In genomic region chr2:220293966-220294365, GRCh38 we compare ENCODE assay signal across 22 cellular contexts.
A peak's percentile ranks its signal among the peaks of the same experiment; 100 is the strongest.
DNase-seq lines count a peak whose midpoint lies in the region; ATAC-seq and TF ChIP-seq lines count a peak whose summit lies in the region.
"Had no signal": no experiment of that assay in that cellular context is flagged by ENCODE, and none has a peak within 500 bp of the region (broad histone marks: within the 10 kb centered on the region; RNA-seq: fewer than 3 reads in every experiment).

No MANE protein-coding gene starts in this region.

- ATAC-seq in RWPE2 (ENCODE audit: low read depth) (peak; percentile 90), GM19463 (IDR thresholded peaks at IDR 0.05; ENCODE audit: unreplicated experiment) (no peak), HG03460 (IDR thresholded peaks at IDR 0.05; ENCODE audit: unreplicated experiment) (no peak)
- ATAC-seq: GM12878, GM23338, HCT116 had no signal

- intact Hi-C loops in MCF 10A (cut with micrococcal nuclease) = no loop called here
- intact Hi-C loops in breast epithelium (cut with DNase I; ENCODE audit: low total_unique reads) = no loop called here

- POLR2A ChIA-PET in MCF 10A (lab: Yijun Ruan, JAX) = interaction anchor here (2.2 kb wide), 1 partner anchor 13 kb away, joined by 9 read pairs; no protein-coding TSS in a partner anchor

- CTCF ChIA-PET in MCF 10A (lab: Yijun Ruan, JAX) = interaction anchor here (1.0 kb wide), 1 partner anchor 204 kb away, joined by 3 read pairs; no protein-coding TSS in a partner anchor

- H3K9me3 ChIP-seq in breast epithelium = no peaks in the 10 kb centered on the region
- H3K9me3 ChIP-seq in RWPE2 (ENCODE audit: severe bottlenecking) = no peaks in the 10 kb centered on the region
- H3K9me3 ChIP-seq: BLaER1 treated with 17β-estradiol and CSF1 and Interleukin-3, amounts not matched to agents 10 nM and 100 nM had no signal

- no peaks in the 10 kb centered on the region for H3K4me1 ChIP-seq in breast epithelium
- peaks cover 3% of the 10 kb centered on the region for H3K4me1 ChIP-seq in RWPE2 (ENCODE audit: insufficient read depth, poor library complexity, severe bottlenecking)

- no peak for TF ChIP-seq POLR2A in breast epithelium (IDR thresholded peaks at IDR 0.05)

- no peak for TF ChIP-seq CTCF in MCF 10A (IDR thresholded peaks at IDR 0.05; ENCODE audit: unreplicated experiment)
- TF ChIP-seq CTCF in breast epithelium (IDR thresholded peaks at IDR 0.05) = no peak
- TF ChIP-seq CTCF in RWPE2 (IDR thresholded peaks at IDR 0.05; ENCODE audit: poor library complexity, severe bottlenecking) = no peak
- no peak for TF ChIP-seq CTCF in epithelial cell of esophagus (IDR thresholded peaks at IDR 0.05; ENCODE audit: insufficient read depth, low read depth, low read length, missing control alignments)

- H3K36me3 Mint-ChIP-seq in MCF 10A (ENCODE audit: insufficient read depth, unreplicated experiment) = no peaks in the 10 kb centered on the region
- H3K36me3 Mint-ChIP-seq: CD14-positive monocyte; CD8-positive, alpha-beta memory T cell had no signal

- H3K27me3 ChIP-seq in breast epithelium (no peaks in the 10 kb centered on the region), RWPE2 (ENCODE audit: insufficient read depth, poor library complexity, severe bottlenecking) (no peaks in the 10 kb centered on the region)
- H3K27me3 ChIP-seq: BLaER1 treated with 17β-estradiol and CSF1 and Interleukin-3, amounts not matched to agents 10 nM and 100 nM had no signal

- H3K27me3 Mint-ChIP-seq in MCF 10A (ENCODE audit: insufficient read depth, unreplicated experiment) = no peaks in the 10 kb centered on the region
- H3K27me3 Mint-ChIP-seq: B cell; CD4-positive, alpha-beta T cell; CD8-positive, alpha-beta memory T cell had no signal

- H3K27ac ChIP-seq in breast epithelium = no peak overlapping the region
- H3K27ac ChIP-seq in RWPE2 (ENCODE audit: poor library complexity, severe bottlenecking) = peak overlapping the region; percentile 54
- H3K27ac ChIP-seq: 22Rv1; BLaER1 treated with 17β-estradiol and CSF1 and Interleukin-3, amounts not matched to agents 10 nM and 100 nM had no signal

- peaks cover 4% of the 10 kb centered on the region for H3K9me3 Mint-ChIP-seq in MCF 10A (ENCODE audit: unreplicated experiment)
- H3K9me3 Mint-ChIP-seq: CD4-positive, alpha-beta T cell; H9 had no signal

- peaks cover 14% of the 10 kb centered on the region for H3K4me1 Mint-ChIP-seq in MCF 10A (ENCODE audit: insufficient read depth, unreplicated experiment)
- H3K4me1 Mint-ChIP-seq: B cell; CD14-positive monocyte; CD8-positive, alpha-beta memory T cell had no signal

- no peak overlapping the region for H3K4me3 Mint-ChIP-seq in MCF 10A (ENCODE audit: unreplicated experiment)
- H3K4me3 Mint-ChIP-seq: B cell; CD14-positive monocyte; CD4-positive, alpha-beta T cell; CD8-positive, alpha-beta memory T cell; GM23338; H9 had no signal

- H3K27ac Mint-ChIP-seq in MCF 10A (ENCODE audit: low read depth, unreplicated experiment) = peak overlapping the region; percentile 44
- H3K27ac Mint-ChIP-seq: B cell; CD14-positive monocyte; CD4-positive, alpha-beta T cell; CD8-positive, alpha-beta memory T cell; GM23338; H9 had no signal

- H3K4me3 ChIP-seq in breast epithelium (no peak overlapping the region), RWPE2 (ENCODE audit: severe bottlenecking) (no peak overlapping the region), epithelial cell of esophagus (ENCODE audit: low read length) (no peak overlapping the region)
- H3K4me3 ChIP-seq: BLaER1 treated with 17β-estradiol and CSF1 and Interleukin-3, amounts not matched to agents 10 nM and 100 nM; GM12878; GM23338 had no signal

- DNase-seq in MCF 10A (ENCODE audit: unreplicated experiment) (peak; percentile 18), breast epithelium (ENCODE audit: low spot score in 2 of 2) (no peak), RWPE2 (ENCODE audit: low spot score) (no peak), epithelial cell of esophagus (ENCODE audit: low read depth) (peak; percentile 22), renal cortical epithelial cell (ENCODE audit: low read depth) (peak; percentile 22), NCI-H187 (lab: John Stamatoyannopoulos, UW) (no peak)
- DNase-seq: CD4-positive, alpha-beta T cell; CD8-positive, alpha-beta memory T cell; DMS 273 treated with DMSO at 0.1 percent for 48 hours; DMS79; EL; GDM1; H9 had no signal

- H3K36me3 ChIP-seq in breast epithelium (no peaks in the 10 kb centered on the region), RWPE2 (ENCODE audit: low read depth) (no peaks in the 10 kb centered on the region)
- H3K36me3 ChIP-seq: BLaER1 treated with 17β-estradiol and CSF1 and Interleukin-3, amounts not matched to agents 10 nM and 100 nM had no signal

- BruUV-seq in MCF 10A (replicated peaks; lab: Mats Ljungman, UMichigan) = no TSS peak

Comparison
In these comparisons a context has a peak if more than half of its experiments do, and no peak if none do; other contexts are left out.
1. DNase-seq: peak in MCF 10A (single experiment), epithelial cell of esophagus (single experiment) and renal cortical epithelial cell (single experiment); none in breast epithelium (0 of 2), RWPE2 (single experiment) and NCI-H187 (0 of 2).